ENCODE assay signal across 7 cellular contexts in genomic region chr2:58473165-58473564, GRCh38.
"Had no signal": no experiment of that assay in that cellular context is flagged by ENCODE, and none has a peak within 500 bp of the region (broad histone marks: within the 10 kb centered on the region; RNA-seq: fewer than 3 reads in every experiment).

No MANE protein-coding gene starts in this region.

- ATAC-seq: HepG2, K562 had no signal

- H3K27ac Mint-ChIP-seq: IgD-negative memory B cell had no signal

- H3K4me3 ChIP-seq: K562 had no signal

- FAIRE-seq: HepG2, HTR-8/SVneo, K562 had no signal

- H3K9me3 Mint-ChIP-seq: IgD-negative memory B cell had no signal

- DNase-seq: IMR-90, KBM-7 had no signal

- H3K27ac ChIP-seq: HL-60 had no signal
